Comparison of ENCODE assay signal across 21 cellular contexts in genomic region chr11:35859311-35859710, GRCh38.
DNase-seq lines count a peak whose midpoint lies in the region; TF ChIP-seq lines count a peak whose summit lies in the region.
"Had no signal": no experiment of that assay in that cellular context is flagged by ENCODE, and none has a peak within 500 bp of the region (broad histone marks: within the 10 kb centered on the region; RNA-seq: fewer than 3 reads in every experiment).

No MANE protein-coding gene starts in this region.

- in situ Hi-C loops in GM23248 (cut with MboI), result no loop called here

- no peak overlapping the region for H2AFZ ChIP-seq in GM23248
- H2AFZ ChIP-seq in osteoblast (ENCODE audit: low read length), result no peak overlapping the region
- H2AFZ ChIP-seq: PC-9 had no signal

- H3K9me2 ChIP-seq in GM23248 (ENCODE audit: insufficient read depth), result no peaks in the 10 kb centered on the region

- 81 to 98% methylated on average over 2 of the region's 2 CpGs for WGBS in GM23248 (ENCODE audit: low coverage in 1 of 2, low lambda C conversion rate in 2 of 2, missing lambda C conversion rate in 2 of 2), 2 experiments

- TF ChIP-seq CTCF in fibroblast of mammary gland (conservative IDR thresholded peaks at IDR 0.05; ENCODE audit: control insufficient read depth, insufficient read depth, low read depth, low read length) (no peak), osteoblast (IDR thresholded peaks at IDR 0.05; ENCODE audit: extremely low read depth, low read depth, low read length) (no peak), GM10266 (IDR thresholded peaks at IDR 0.05; ENCODE audit: control insufficient read depth, insufficient read depth, low read depth, missing control alignments) (no peak)

- no peaks in the 10 kb centered on the region for H3K9me3 ChIP-seq in GM23248 (ENCODE audit: low read depth)
- no peaks in the 10 kb centered on the region for H3K9me3 ChIP-seq in osteoblast (ENCODE audit: low read depth, low read length)
- H3K9me3 ChIP-seq: A549, BLaER1, HAP-1, SJSA1 had no signal

- H3K27ac ChIP-seq in GM23248 (no peak overlapping the region), osteoblast (ENCODE audit: low read depth, low read length) (no peak overlapping the region)
- H3K27ac ChIP-seq: A549, BLaER1, PC-9, SJSA1 had no signal

- no peaks in the 10 kb centered on the region for H4K20me1 ChIP-seq in GM23248 (ENCODE audit: insufficient read depth)
- no peaks in the 10 kb centered on the region for H4K20me1 ChIP-seq in osteoblast (ENCODE audit: insufficient read depth, low read length)
- H4K20me1 ChIP-seq: BLaER1 had no signal

- DNase-seq in GM23248 (peak; percentile 14), amniotic epithelial cell (ENCODE audit: low read depth) (peak; percentile 19), fibroblast of mammary gland (ENCODE audit: low read depth) (peak; percentile 11), osteoblast (ENCODE audit: insufficient read length, low spot score, missing footprints) (peak; percentile 56), GM10266 (ENCODE audit: extremely low spot score) (no peak), HCEC 1CT (no peak), NCI-H1436 (lab: John Stamatoyannopoulos, UW) (no peak)
- DNase-seq: CD4-positive, alpha-beta memory T cell; DMS153; GF-D8; Kasumi-1; NCI-H1105 treated with DMSO at 0.1 percent for 48 hours; NCI-H187; NCI-H2227 treated with DMSO at 0.1 percent for 48 hours; NCI-H524 treated with DMSO at 0.1 percent for 48 hours; PC-9 had no signal

- H3K4me3 ChIP-seq in GM23248 (no peak overlapping the region), fibroblast of mammary gland (ENCODE audit: control insufficient read depth, low read depth, low read length) (no peak overlapping the region), osteoblast (ENCODE audit: insufficient read depth, low read length) (no peak overlapping the region)
- H3K4me3 ChIP-seq: A549, BLaER1, GM12878, HAP-1, PC-9, SJSA1 had no signal

- H3K79me2 ChIP-seq in GM23248 (ENCODE audit: insufficient read depth) (no peaks in the 10 kb centered on the region), osteoblast (ENCODE audit: insufficient read depth, low read length) (no peaks in the 10 kb centered on the region)

- H3K9ac ChIP-seq in GM23248, result no peak overlapping the region
- H3K9ac ChIP-seq: BLaER1 had no signal

- no peaks in the 10 kb centered on the region for H3F3A ChIP-seq in GM23248 (ENCODE audit: insufficient read depth)

- H3K27me3 ChIP-seq in GM23248 (replicated peaks; ENCODE audit: insufficient read depth) (no peaks in the 10 kb centered on the region), osteoblast (ENCODE audit: insufficient read depth, low read length) (no peaks in the 10 kb centered on the region)
- H3K27me3 ChIP-seq: BLaER1, SJSA1 had no signal

- H3K4me1 ChIP-seq in GM23248 (ENCODE audit: insufficient read depth) (no peaks in the 10 kb centered on the region), osteoblast (ENCODE audit: insufficient read depth, low read length) (no peaks in the 10 kb centered on the region)
- H3K4me1 ChIP-seq: A549, BLaER1, HAP-1, SJSA1 had no signal

- H3K4me2 ChIP-seq in GM23248 (ENCODE audit: unreplicated experiment), result no peak overlapping the region
- H3K4me2 ChIP-seq in osteoblast (ENCODE audit: insufficient read depth, low read length), result no peak overlapping the region
- H3K4me2 ChIP-seq: A549, BLaER1, PC-9 had no signal

- H3K36me3 ChIP-seq in GM23248 (ENCODE audit: low read depth) (no peaks in the 10 kb centered on the region), osteoblast (ENCODE audit: insufficient read depth, low read length) (no peaks in the 10 kb centered on the region)
- H3K36me3 ChIP-seq: BLaER1, HAP-1, SJSA1 had no signal

Comparison
In these comparisons a context has a peak if more than half of its experiments do, and no peak if none do; other contexts are left out.
1. DNase-seq: peak in GM23248 (single experiment), amniotic epithelial cell (single experiment), fibroblast of mammary gland (single experiment) and osteoblast (single experiment); none in GM10266 (single experiment), HCEC 1CT (single experiment) and NCI-H1436 (single experiment).